Comparison of ENCODE assay signal across 26 cellular contexts in the genomic region with DNA sequence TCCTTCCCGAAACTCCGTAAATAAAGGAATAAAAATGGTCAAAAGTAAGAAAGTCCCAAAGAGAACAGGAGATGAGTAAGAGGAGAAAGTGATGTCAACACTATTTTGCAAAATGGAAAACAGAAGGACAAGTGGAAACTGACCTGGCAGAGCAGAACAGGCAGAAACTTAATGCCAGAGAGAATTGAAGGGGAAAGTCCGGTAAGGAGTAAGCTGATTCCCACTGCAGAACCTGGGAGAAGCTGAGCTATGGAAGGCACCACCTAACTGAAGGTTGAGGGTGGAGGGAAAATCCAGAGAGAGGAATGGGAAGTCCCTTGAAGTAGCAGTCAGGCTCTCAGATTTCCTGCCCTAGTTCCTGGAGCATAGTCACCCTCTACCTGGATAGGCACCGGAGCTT. TPM values are rescaled to one million over a fixed set of nuclear protein-coding genes. Genes with fewer than 3 reads are reported as not detected.
DNase-seq lines count a peak whose midpoint lies in the region; ATAC-seq, FAIRE-seq and TF ChIP-seq lines count a peak whose summit lies in the region.
"Had no signal": no experiment of that assay in that cellular context is flagged by ENCODE, and none has a peak within 500 bp of the region (broad histone marks: within the 10 kb centered on the region; RNA-seq: fewer than 3 reads in every experiment).

No MANE protein-coding gene starts in this region.

- TF ChIP-seq CTCF in bronchial epithelial cell (IDR thresholded peaks at IDR 0.05; ENCODE audit: insufficient read depth, low read length, severe bottlenecking) (no peak), stomach (IDR thresholded peaks at IDR 0.05) (no peak)

- H3K4me3 ChIP-seq in bronchial epithelial cell (ENCODE audit: low read depth, low read length) = no peak overlapping the region
- H3K4me3 ChIP-seq in stomach = no peak overlapping the region
- H3K4me3 ChIP-seq: A549, heart left ventricle, smooth muscle cell, suprapubic skin had no signal

- peak overlapping the region in 2 of 5 donors; percentile 16 to 56 for H3K27ac ChIP-seq in stomach
- H3K27ac ChIP-seq: A549, C4-2B, suprapubic skin had no signal

- H3K27me3 ChIP-seq in bronchial epithelial cell (ENCODE audit: control insufficient read depth, insufficient read depth, low read length) = no peaks in the 10 kb centered on the region
- no peaks in the 10 kb centered on the region for H3K27me3 ChIP-seq in stomach
- H3K27me3 ChIP-seq: heart left ventricle, suprapubic skin had no signal

- POLR2A ChIA-PET in activated naive CD8-positive, alpha-beta T cell treated with anti-CD3 and anti-CD28 coated beads, Interleukin-2, amount 10 ng/mL, durations not matched to agents 7 days and 5 days (lab: Charles Lee) = no interaction called here

- no peak for TF ChIP-seq POLR2A in stomach (IDR thresholded peaks at IDR 0.05)

- no peak for ATAC-seq in activated naive CD8-positive, alpha-beta T cell treated with anti-CD3 and anti-CD28 coated beads, Interleukin-2, amount 10 ng/mL, durations not matched to agents 7 days and 5 days (ENCODE audit: low read depth)
- no peak for ATAC-seq in activated naive CD8-positive, alpha-beta T cell treated with anti-CD3 and anti-CD28 coated beads, Interleukin-2, amount 50 U/mL, for 24 hours
- no peak for ATAC-seq in GM19463 (IDR thresholded peaks at IDR 0.05; ENCODE audit: unreplicated experiment)
- no peak for ATAC-seq in GM19395 (IDR thresholded peaks at IDR 0.05; ENCODE audit: unreplicated experiment)
- ATAC-seq: naive thymus-derived CD8-positive, alpha-beta T cell had no signal

- no peak for TF ChIP-seq EP300 in stomach (IDR thresholded peaks at IDR 0.05)

- intact Hi-C loops in stomach (cut with DNase I; ENCODE audit: low total_unique reads) = no loop called here

- H3K27ac Mint-ChIP-seq in activated naive CD8-positive, alpha-beta T cell treated with anti-CD3 and anti-CD28 coated beads, Interleukin-2, amount 10 ng/mL, durations not matched to agents 7 days and 5 days = peak overlapping the region; percentile 60
- H3K27ac Mint-ChIP-seq in activated naive CD8-positive, alpha-beta T cell treated with anti-CD3 and anti-CD28 coated beads, Interleukin-2, amount 50 U/mL, for 24 hours = no peak overlapping the region
- H3K27ac Mint-ChIP-seq: activated CD4-positive, alpha-beta memory T cell treated with anti-CD3 and anti-CD28 coated beads for 36 hours; brain; memory B cell; naive thymus-derived CD8-positive, alpha-beta T cell had no signal

- H3K9me3 Mint-ChIP-seq in activated naive CD8-positive, alpha-beta T cell treated with anti-CD3 and anti-CD28 coated beads, Interleukin-2, amount 10 ng/mL, durations not matched to agents 7 days and 5 days = no peaks in the 10 kb centered on the region
- H3K9me3 Mint-ChIP-seq in activated naive CD8-positive, alpha-beta T cell treated with anti-CD3 and anti-CD28 coated beads, Interleukin-2, amount 50 U/mL, for 24 hours = no peaks in the 10 kb centered on the region
- H3K9me3 Mint-ChIP-seq: activated CD4-positive, alpha-beta memory T cell treated with anti-CD3 and anti-CD28 coated beads for 36 hours; naive thymus-derived CD8-positive, alpha-beta T cell had no signal

- WGBS in stomach, 5 donors = 72 to 85% (median 74%) methylated on average over 4 of the region's 4 CpGs

- peaks cover 26% of the 10 kb centered on the region for H3K27me3 Mint-ChIP-seq in activated naive CD8-positive, alpha-beta T cell treated with anti-CD3 and anti-CD28 coated beads, Interleukin-2, amount 10 ng/mL, durations not matched to agents 7 days and 5 days
- H3K27me3 Mint-ChIP-seq in activated naive CD8-positive, alpha-beta T cell treated with anti-CD3 and anti-CD28 coated beads, Interleukin-2, amount 50 U/mL, for 24 hours = peaks cover 12% of the 10 kb centered on the region

- H3K4me1 ChIP-seq in stomach = peaks cover 9 to 42% (median 18%) of the 10 kb centered on the region in 4 donors

- no peak overlapping the region for H3K4me3 Mint-ChIP-seq in activated naive CD8-positive, alpha-beta T cell treated with anti-CD3 and anti-CD28 coated beads, Interleukin-2, amount 10 ng/mL, durations not matched to agents 7 days and 5 days
- H3K4me3 Mint-ChIP-seq in activated naive CD8-positive, alpha-beta T cell treated with anti-CD3 and anti-CD28 coated beads, Interleukin-2, amount 50 U/mL, for 24 hours = no peak overlapping the region
- H3K4me3 Mint-ChIP-seq: activated CD4-positive, alpha-beta memory T cell treated with anti-CD3 and anti-CD28 coated beads for 36 hours; brain; memory B cell; naive thymus-derived CD8-positive, alpha-beta T cell had no signal

- peak; percentile 62 for FAIRE-seq in bronchial epithelial cell (lab: Jason Lieb, UNC)
- FAIRE-seq: A549, islet of Langerhans had no signal

- H3K36me3 ChIP-seq in bronchial epithelial cell (ENCODE audit: control insufficient read depth, insufficient read depth, low read length) (no peaks in the 10 kb centered on the region), stomach (no peaks in the 10 kb centered on the region)
- H3K36me3 ChIP-seq: heart left ventricle, suprapubic skin had no signal

- no peak for DNase-seq in activated naive CD8-positive, alpha-beta T cell treated with anti-CD3 and anti-CD28 coated beads, Interleukin-2, amount 10 ng/mL, durations not matched to agents 7 days and 5 days
- DNase-seq in activated naive CD8-positive, alpha-beta T cell treated with anti-CD3 and anti-CD28 coated beads, Interleukin-2, amount 50 U/mL, for 24 hours = no peak
- DNase-seq in bronchial epithelial cell (ENCODE audit: low read depth) (peak; percentile 48), left kidney (ENCODE audit: low read depth, low spot score) (peak; percentile 38), stomach (no peak)
- no peak for DNase-seq in activated CD4-positive, alpha-beta T cell treated with anti-CD3 and anti-CD28 coated beads for 4 hours
- DNase-seq: activated CD4-positive, alpha-beta memory T cell treated with anti-CD3 and anti-CD28 coated beads for 36 hours; activated naive CD4-positive, alpha-beta T cell treated with anti-CD3 and anti-CD28 coated beads, Interleukin-2, amount 50 U/mL, for 16 hours; activated T-cell treated with anti-CD3 and anti-CD28 coated beads, Interleukin-2, amount 50 U/mL, for 48 hours; cortex of kidney; naive thymus-derived CD8-positive, alpha-beta T cell; NCI-H187; NCI-H226; posterior cingulate gyrus; stimulated activated CD4-positive, alpha-beta T cell treated with anti-CD3 and anti-CD28 coated beads, Interleukin-4, amount 100 ng/mL, for 4 hours had no signal

- H3K36me3 Mint-ChIP-seq in activated naive CD8-positive, alpha-beta T cell treated with anti-CD3 and anti-CD28 coated beads, Interleukin-2, amount 10 ng/mL, durations not matched to agents 7 days and 5 days = no peaks in the 10 kb centered on the region
- no peaks in the 10 kb centered on the region for H3K36me3 Mint-ChIP-seq in activated naive CD8-positive, alpha-beta T cell treated with anti-CD3 and anti-CD28 coated beads, Interleukin-2, amount 50 U/mL, for 24 hours (ENCODE audit: low read depth)
- H3K36me3 Mint-ChIP-seq: activated CD4-positive, alpha-beta memory T cell treated with anti-CD3 and anti-CD28 coated beads for 36 hours; brain; memory B cell; naive thymus-derived CD8-positive, alpha-beta T cell had no signal

- H3K9me3 ChIP-seq in stomach = no peaks in the 10 kb centered on the region
- H3K9me3 ChIP-seq: A549, suprapubic skin had no signal

- H3K4me1 Mint-ChIP-seq in activated naive CD8-positive, alpha-beta T cell treated with anti-CD3 and anti-CD28 coated beads, Interleukin-2, amount 10 ng/mL, durations not matched to agents 7 days and 5 days = peaks cover 11% of the 10 kb centered on the region
- peaks cover 2% of the 10 kb centered on the region for H3K4me1 Mint-ChIP-seq in activated naive CD8-positive, alpha-beta T cell treated with anti-CD3 and anti-CD28 coated beads, Interleukin-2, amount 50 U/mL, for 24 hours

RNA-seq across cellular contexts. Expression of gene MOGAT1, which starts 59.7 kb away (rescaled TPM):
- total RNA-seq in activated naive CD8-positive, alpha-beta T cell treated with anti-CD3 and anti-CD28 coated beads, Interleukin-2, amount 10 ng/mL, durations not matched to agents 7 days and 5 days = not detected
- total RNA-seq in bronchial epithelial cell = not detected in 2 replicates
- 1 to 10 TPM in 1 of 5 donors, not detected in 4; 1.8 TPM for total RNA-seq in stomach
- polyA plus RNA-seq in stomach = under 1 TPM in 1 of 3 donors, not detected in 2; 0.15 TPM
- total RNA-seq: activated CD4-positive, alpha-beta memory T cell treated with anti-CD3 and anti-CD28 coated beads for 36 hours; naive thymus-derived CD8-positive, alpha-beta T cell; smooth muscle cell; suprapubic skin; T-helper 1 cell treated with Interleukin-12 subunit alpha and Interleukin-12 subunit beta and Interleukin-4 antibody, amounts not matched to agents 30 ng/mL and 1 ng/mL, for 36 hours had no signal
- polyA plus RNA-seq: A549; naive thymus-derived CD8-positive, alpha-beta T cell had no signal

Comparison
In these comparisons a context has a peak if more than half of its experiments do, and no peak if none do; other contexts are left out.
1. DNase-seq: peak in bronchial epithelial cell (single experiment) and left kidney (single experiment); none in activated naive CD8-positive, alpha-beta T cell treated with anti-CD3 and anti-CD28 coated beads, Interleukin-2, amount 10 ng/mL, durations not matched to agents 7 days and 5 days (single experiment), activated naive CD8-positive, alpha-beta T cell treated with anti-CD3 and anti-CD28 coated beads, Interleukin-2, amount 50 U/mL, for 24 hours (single experiment), stomach (single experiment) and activated CD4-positive, alpha-beta T cell treated with anti-CD3 and anti-CD28 coated beads for 4 hours (0 of 2).